In genomic region chr12:646303-647038, GRCh38 we compare ENCODE assay signal across 2 cellular contexts.
TF ChIP-seq lines count a peak whose summit lies in the region.

No MANE protein-coding gene starts in this region.

TF ChIP-seq in HepG2, 621 proteins besides CTCF, POLR2A, EP300 and RAD21 (continues in another document):
- 0 out of 2 replicates have a peak, but pooled peaks have one; percentile 41 for TF ChIP-seq KDM4B (CRISPR knock-in tag; IDR thresholded peaks at IDR 0.05)
- TF ChIP-seq SMARCC2 (IDR thresholded peaks at IDR 0.05) = no peak
- TF ChIP-seq RXRA (CRISPR knock-in tag; IDR thresholded peaks at IDR 0.05) = peak; percentile 97
- no peak for TF ChIP-seq KLF13 (CRISPR knock-in tag; IDR thresholded peaks at IDR 0.05)
- TF ChIP-seq, protein P1, sequence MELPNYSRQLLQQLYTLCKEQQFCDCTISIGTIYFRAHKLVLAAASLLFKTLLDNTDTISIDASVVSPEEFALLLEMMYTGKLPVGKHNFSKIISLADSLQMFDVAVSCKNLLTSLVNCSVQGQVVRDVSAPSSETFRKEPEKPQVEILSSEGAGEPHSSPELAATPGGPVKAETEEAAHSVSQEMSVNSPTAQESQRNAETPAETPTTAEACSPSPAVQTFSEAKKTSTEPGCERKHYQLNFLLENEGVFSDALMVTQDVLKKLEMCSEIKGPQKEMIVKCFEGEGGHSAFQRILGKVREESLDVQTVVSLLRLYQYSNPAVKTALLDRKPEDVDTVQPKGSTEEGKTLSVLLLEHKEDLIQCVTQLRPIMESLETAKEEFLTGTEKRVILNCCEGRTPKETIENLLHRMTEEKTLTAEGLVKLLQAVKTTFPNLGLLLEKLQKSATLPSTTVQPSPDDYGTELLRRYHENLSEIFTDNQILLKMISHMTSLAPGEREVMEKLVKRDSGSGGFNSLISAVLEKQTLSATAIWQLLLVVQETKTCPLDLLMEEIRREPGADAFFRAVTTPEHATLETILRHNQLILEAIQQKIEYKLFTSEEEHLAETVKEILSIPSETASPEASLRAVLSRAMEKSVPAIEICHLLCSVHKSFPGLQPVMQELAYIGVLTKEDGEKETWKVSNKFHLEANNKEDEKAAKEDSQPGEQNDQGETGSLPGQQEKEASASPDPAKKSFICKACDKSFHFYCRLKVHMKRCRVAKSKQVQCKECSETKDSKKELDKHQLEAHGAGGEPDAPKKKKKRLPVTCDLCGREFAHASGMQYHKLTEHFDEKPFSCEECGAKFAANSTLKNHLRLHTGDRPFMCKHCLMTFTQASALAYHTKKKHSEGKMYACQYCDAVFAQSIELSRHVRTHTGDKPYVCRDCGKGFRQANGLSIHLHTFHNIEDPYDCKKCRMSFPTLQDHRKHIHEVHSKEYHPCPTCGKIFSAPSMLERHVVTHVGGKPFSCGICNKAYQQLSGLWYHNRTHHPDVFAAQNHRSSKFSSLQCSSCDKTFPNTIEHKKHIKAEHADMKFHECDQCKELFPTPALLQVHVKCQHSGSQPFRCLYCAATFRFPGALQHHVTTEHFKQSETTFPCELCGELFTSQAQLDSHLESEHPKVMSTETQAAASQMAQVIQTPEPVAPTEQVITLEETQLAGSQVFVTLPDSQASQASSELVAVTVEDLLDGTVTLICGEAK (IDR thresholded peaks at IDR 0.05) = no peak
- TF ChIP-seq, protein P1 (CRISPR knock-in tag; IDR thresholded peaks at IDR 0.05) = peak; percentile 80; the same call in 1 of the 2 replicates
- no peak for TF ChIP-seq ZNF24 (IDR thresholded peaks at IDR 0.05)
- TF ChIP-seq ZNF121 (CRISPR knock-in tag; IDR thresholded peaks at IDR 0.05) = peak; percentile 48; the same call in 1 of the 2 replicates
- no peak for TF ChIP-seq MYNN (CRISPR knock-in tag; IDR thresholded peaks at IDR 0.05; ENCODE audit: low read depth)
- no peak for TF ChIP-seq RNF2 (conservative IDR thresholded peaks at IDR 0.05; ENCODE audit: low read depth)
- no peak for TF ChIP-seq ZBTB8A (CRISPR knock-in tag; IDR thresholded peaks at IDR 0.05; ENCODE audit: borderline replicate concordance, low read depth)
- TF ChIP-seq ZNF446 (CRISPR knock-in tag; IDR thresholded peaks at IDR 0.05) = no peak
- TF ChIP-seq, protein P2, sequence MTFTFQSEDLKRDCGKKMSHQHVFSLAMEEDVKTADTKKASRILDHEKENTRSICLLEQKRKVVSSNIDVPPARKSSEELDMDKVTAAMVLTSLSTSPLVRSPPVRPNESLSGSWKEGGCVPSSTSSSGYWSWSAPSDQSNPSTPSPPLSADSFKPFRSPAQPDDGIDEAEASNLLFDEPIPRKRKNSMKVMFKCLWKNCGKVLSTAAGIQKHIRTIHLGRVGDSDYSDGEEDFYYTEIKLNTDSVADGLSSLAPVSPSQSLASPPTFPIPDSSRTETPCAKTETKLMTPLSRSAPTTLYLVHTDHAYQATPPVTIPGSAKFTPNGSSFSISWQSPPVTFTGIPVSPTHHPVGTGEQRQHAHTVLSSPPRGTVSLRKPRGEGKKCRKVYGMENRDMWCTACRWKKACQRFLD (CRISPR knock-in tag; IDR thresholded peaks at IDR 0.05; ENCODE audit: borderline replicate concordance) = no peak
- TF ChIP-seq, protein P3, sequence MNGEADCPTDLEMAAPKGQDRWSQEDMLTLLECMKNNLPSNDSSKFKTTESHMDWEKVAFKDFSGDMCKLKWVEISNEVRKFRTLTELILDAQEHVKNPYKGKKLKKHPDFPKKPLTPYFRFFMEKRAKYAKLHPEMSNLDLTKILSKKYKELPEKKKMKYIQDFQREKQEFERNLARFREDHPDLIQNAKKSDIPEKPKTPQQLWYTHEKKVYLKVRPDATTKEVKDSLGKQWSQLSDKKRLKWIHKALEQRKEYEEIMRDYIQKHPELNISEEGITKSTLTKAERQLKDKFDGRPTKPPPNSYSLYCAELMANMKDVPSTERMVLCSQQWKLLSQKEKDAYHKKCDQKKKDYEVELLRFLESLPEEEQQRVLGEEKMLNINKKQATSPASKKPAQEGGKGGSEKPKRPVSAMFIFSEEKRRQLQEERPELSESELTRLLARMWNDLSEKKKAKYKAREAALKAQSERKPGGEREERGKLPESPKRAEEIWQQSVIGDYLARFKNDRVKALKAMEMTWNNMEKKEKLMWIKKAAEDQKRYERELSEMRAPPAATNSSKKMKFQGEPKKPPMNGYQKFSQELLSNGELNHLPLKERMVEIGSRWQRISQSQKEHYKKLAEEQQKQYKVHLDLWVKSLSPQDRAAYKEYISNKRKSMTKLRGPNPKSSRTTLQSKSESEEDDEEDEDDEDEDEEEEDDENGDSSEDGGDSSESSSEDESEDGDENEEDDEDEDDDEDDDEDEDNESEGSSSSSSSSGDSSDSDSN (CRISPR knock-in tag; IDR thresholded peaks at IDR 0.05) = peak; percentile 55
- TF ChIP-seq ZBTB38 (CRISPR knock-in tag; IDR thresholded peaks at IDR 0.05) = peak; percentile 82
- TF ChIP-seq RELA (CRISPR knock-in tag; IDR thresholded peaks at IDR 0.05) = peak; percentile 88; the same call in 1 of the 2 replicates
- no peak for TF ChIP-seq ZNF274 (CRISPR knock-in tag; IDR thresholded peaks at IDR 0.05)

TF ChIP-seq in SK-N-SH, 30 proteins besides CTCF, POLR2A, EP300 and RAD21:
- TF ChIP-seq TAF1 (IDR thresholded peaks at IDR 0.05; ENCODE audit: borderline replicate concordance, low read depth, low read length) = no peak
- TF ChIP-seq GATA2 (CRISPR knock-in tag; IDR thresholded peaks at IDR 0.05) = no peak
- no peak for TF ChIP-seq PBX3 (IDR thresholded peaks at IDR 0.05)
- no peak for TF ChIP-seq POLR2AphosphoS5 (IDR thresholded peaks at IDR 0.05; ENCODE audit: low read depth, low read length)
- TF ChIP-seq EZH2phosphoT487 (IDR thresholded peaks at IDR 0.05; ENCODE audit: borderline replicate concordance, low read depth) = no peak
- no peak for TF ChIP-seq CHD2 (IDR thresholded peaks at IDR 0.05; ENCODE audit: low read length, partially characterized antibody)
- no peak for TF ChIP-seq MEF2A (IDR thresholded peaks at IDR 0.05; ENCODE audit: borderline replicate concordance, low read depth)
- TF ChIP-seq RFX5 (IDR thresholded peaks at IDR 0.05; ENCODE audit: low read length) = no peak
